8 cellular contexts compared by ENCODE assay signal in the genomic region with DNA sequence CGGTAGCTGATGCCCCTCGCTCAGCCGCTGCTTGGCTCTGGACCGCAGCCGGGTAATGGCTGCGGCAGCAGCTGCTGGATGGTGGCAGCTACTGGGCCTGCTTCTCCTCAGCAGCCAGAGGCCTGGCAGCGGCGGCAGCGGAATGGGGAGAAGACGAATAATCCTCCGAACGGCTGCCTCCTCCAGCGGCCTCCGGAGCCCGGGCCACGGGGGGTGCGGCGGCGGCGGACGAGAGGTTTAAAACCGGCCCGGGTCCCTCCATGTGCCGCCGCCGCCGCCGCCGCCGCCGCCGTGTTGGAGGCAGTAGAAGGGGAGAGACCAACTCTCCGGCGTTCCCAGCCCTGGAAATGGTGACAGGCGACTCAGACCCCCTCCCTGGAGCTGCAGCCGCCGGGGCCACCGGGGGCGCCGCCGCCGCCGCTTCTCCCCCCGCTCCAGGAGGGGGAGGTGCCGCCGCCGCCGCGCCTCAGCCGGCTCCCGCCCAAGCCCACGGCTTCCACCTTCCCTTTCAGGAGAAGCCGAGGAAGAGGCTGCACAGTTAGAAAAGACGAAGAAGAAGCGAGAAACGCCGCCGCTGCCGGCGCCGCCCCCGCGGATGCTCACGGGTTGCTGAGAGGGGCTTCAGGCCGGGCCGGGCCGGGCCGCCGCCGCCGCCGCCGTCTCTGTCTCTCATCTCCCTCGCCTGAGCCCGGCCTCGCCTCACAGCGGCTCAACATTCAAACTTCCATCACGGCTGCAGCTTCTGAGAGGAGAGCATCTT.
DNase-seq lines count a peak whose midpoint lies in the region; ATAC-seq and TF ChIP-seq lines count a peak whose summit lies in the region.

No MANE protein-coding gene starts in this region.

- no peak overlapping the region for H2BK12ac ChIP-seq in trophoblast cell (ENCODE audit: low read length)

- H3K4ac ChIP-seq in trophoblast cell (ENCODE audit: low read depth, low read length) = no peak overlapping the region

- H3K79me1 ChIP-seq in trophoblast cell (ENCODE audit: low read length) = no peaks in the 10 kb centered on the region

- peaks cover 75% of the 10 kb centered on the region for H3K27me3 ChIP-seq in A673 (replicated peaks; ENCODE audit: insufficient read depth, low read depth, low read length, poor library complexity)
- no peaks in the 10 kb centered on the region for H3K27me3 ChIP-seq in trophoblast cell (ENCODE audit: insufficient read depth, low read length)

- H3K4me3 ChIP-seq in A673 (ENCODE audit: low read depth, low read length, poor library complexity, severe bottlenecking) (peak overlapping the region; percentile 51), OCI-LY7 (ENCODE audit: low read depth, low read length, poor library complexity, severe bottlenecking) (no peak overlapping the region), trophoblast cell (ENCODE audit: low read depth, low read length) (peak overlapping the region; percentile 62)

- H4K12ac ChIP-seq in trophoblast cell (ENCODE audit: low read depth, low read length) = no peak overlapping the region

- no peak overlapping the region for H3K14ac ChIP-seq in trophoblast cell (ENCODE audit: low read length)

- no peak overlapping the region for H3K9ac ChIP-seq in trophoblast cell (ENCODE audit: low read length)

- H3K4me3 Mint-ChIP-seq in activated naive CD8-positive, alpha-beta T cell treated with anti-CD3 and anti-CD28 coated beads for 36 hours = peak overlapping the region; percentile 81

- no peak overlapping the region for H2BK5ac ChIP-seq in trophoblast cell (ENCODE audit: low read depth, low read length, poor library complexity)

- no peak overlapping the region for H4K91ac ChIP-seq in trophoblast cell (ENCODE audit: low read depth, low read length)

- CTCF ChIA-PET in A673 (lab: Charles Lee) (interaction anchor here (1.2 kb wide), 1 partner anchor 53 kb away, joined by 4 read pairs; no protein-coding TSS in a partner anchor), OCI-LY7 (lab: Charles Lee; ENCODE audit: unreplicated experiment) (no interaction called here)

- H4K8ac ChIP-seq in trophoblast cell (ENCODE audit: low read depth, low read length) = no peak overlapping the region

- no peak overlapping the region for H2AFZ ChIP-seq in OCI-LY7 (ENCODE audit: low read length)
- H2AFZ ChIP-seq in trophoblast cell (ENCODE audit: insufficient read depth, low read length, poor library complexity) = peak overlapping the region; percentile 87

- ATAC-seq in left cardiac atrium (peak; percentile 90 to 95), GM21423 (IDR thresholded peaks at IDR 0.05; ENCODE audit: unreplicated experiment) (no peak)

- H3K36me3 Mint-ChIP-seq in activated naive CD8-positive, alpha-beta T cell treated with anti-CD3 and anti-CD28 coated beads for 36 hours = no peaks in the 10 kb centered on the region

- peaks cover under 1% of the 10 kb centered on the region for H3K9me3 Mint-ChIP-seq in activated naive CD8-positive, alpha-beta T cell treated with anti-CD3 and anti-CD28 coated beads for 36 hours

- DNase-seq in A673 (ENCODE audit: low spot score) (peak; percentile 26), GM20000 (ENCODE audit: low spot score) (peak; percentile 44), OCI-LY7 (ENCODE audit: low spot score) (no peak), left cardiac atrium (peak; percentile 25), trophoblast cell (peak in 1 of 2 donors; percentile 31), RKO (ENCODE audit: low spot score) (no peak)
- DNase-seq in activated naive CD8-positive, alpha-beta T cell treated with anti-CD3 and anti-CD28 coated beads for 36 hours = peak; percentile 34

- peaks cover 9% of the 10 kb centered on the region for H3K4me1 Mint-ChIP-seq in activated naive CD8-positive, alpha-beta T cell treated with anti-CD3 and anti-CD28 coated beads for 36 hours

- no peaks in the 10 kb centered on the region for H3K9me2 ChIP-seq in OCI-LY7 (ENCODE audit: insufficient read depth, low read length)

- H2BK120ac ChIP-seq in trophoblast cell (ENCODE audit: insufficient read depth, low read length, poor library complexity) = peak overlapping the region; percentile 60

- H4K20me1 ChIP-seq in OCI-LY7 (ENCODE audit: insufficient read depth, low read length) = no peaks in the 10 kb centered on the region

- no peak overlapping the region for H3K23ac ChIP-seq in trophoblast cell (ENCODE audit: low read length)

- no peak overlapping the region for H3K27ac ChIP-seq in A673 (ENCODE audit: low read depth, low read length, poor library complexity, severe bottlenecking)
- H3K27ac ChIP-seq in OCI-LY7 (ENCODE audit: low read depth, low read length, poor library complexity, severe bottlenecking) = no peak overlapping the region
- no peak overlapping the region for H3K27ac ChIP-seq in trophoblast cell (ENCODE audit: low read depth, low read length)

- H3K27ac Mint-ChIP-seq in activated naive CD8-positive, alpha-beta T cell treated with anti-CD3 and anti-CD28 coated beads for 36 hours = no peak overlapping the region

- TF ChIP-seq CTCF in A673 (conservative IDR thresholded peaks at IDR 0.05; ENCODE audit: low read depth, low read length) (no peak), GM20000 (IDR thresholded peaks at IDR 0.05; ENCODE audit: extremely low read depth, missing control alignments) (no peak), OCI-LY7 (conservative IDR thresholded peaks at IDR 0.05; ENCODE audit: low read length) (no peak)

- H3K36me3 ChIP-seq in A673 (ENCODE audit: insufficient read depth, low read length, poor library complexity, severe bottlenecking) (no peaks in the 10 kb centered on the region), OCI-LY7 (ENCODE audit: insufficient read depth, low read length) (no peaks in the 10 kb centered on the region), trophoblast cell (ENCODE audit: control insufficient read depth in 1 of 2, insufficient read depth in 2 of 2, low read length in 2 of 2) (no peaks in the 10 kb centered on the region)

- POLR2A ChIA-PET in A673 (lab: Charles Lee; ENCODE audit: low non-redundant PET) = no interaction called here
- POLR2A ChIA-PET in OCI-LY7 (lab: Charles Lee) = interaction anchor here (1.1 kb wide), 1 partner anchor 13 kb away, joined by 3 read pairs; no protein-coding TSS in a partner anchor

- H3K79me2 ChIP-seq in OCI-LY7 (ENCODE audit: insufficient read depth, low read depth, low read length) (no peaks in the 10 kb centered on the region), trophoblast cell (ENCODE audit: control insufficient read depth, insufficient read depth, low read length, poor library complexity) (no peaks in the 10 kb centered on the region)

- WGBS in trophoblast cell (ENCODE audit: extremely low coverage, insufficient coverage, insufficient read length) = no CpG with 5 or more reads among the region's 78 CpGs

- no peak overlapping the region for H2AK5ac ChIP-seq in trophoblast cell (ENCODE audit: low read length)

- peaks cover 76% of the 10 kb centered on the region for H3K27me3 Mint-ChIP-seq in activated naive CD8-positive, alpha-beta T cell treated with anti-CD3 and anti-CD28 coated beads for 36 hours

- H3K18ac ChIP-seq in trophoblast cell (ENCODE audit: low read length) = no peak overlapping the region

- H3K4me2 ChIP-seq in OCI-LY7 (ENCODE audit: low read length) = peak overlapping the region; percentile 10; the same call in 1 of the 2 replicates
- peak overlapping the region; percentile 72 for H3K4me2 ChIP-seq in trophoblast cell (ENCODE audit: low read length)

- H3K4me1 ChIP-seq in A673 (ENCODE audit: insufficient read depth, low read length, poor library complexity, severe bottlenecking) (no peaks in the 10 kb centered on the region), OCI-LY7 (ENCODE audit: insufficient read depth, low read length, poor library complexity, severe bottlenecking) (no peaks in the 10 kb centered on the region), trophoblast cell (ENCODE audit: control insufficient read depth in 1 of 2, insufficient read depth in 2 of 2, low read length in 2 of 2) (no peaks in the 10 kb centered on the region)

- intact Hi-C loops in A673 (cut with micrococcal nuclease; ENCODE audit: unreplicated experiment) (no loop called here), OCI-LY7 (cut with micrococcal nuclease; ENCODE audit: unreplicated experiment) (no loop called here), left cardiac atrium (cut with DNase I) (no loop called here)

- no peaks in the 10 kb centered on the region for H3K9me3 ChIP-seq in A673 (ENCODE audit: low read depth, low read length, poor library complexity, severe bottlenecking)
- peaks cover 4% of the 10 kb centered on the region; the same call in 1 of the 2 replicates for H3K9me3 ChIP-seq in OCI-LY7 (ENCODE audit: low read length)
- no peaks in the 10 kb centered on the region for H3K9me3 ChIP-seq in trophoblast cell (ENCODE audit: insufficient read depth, low read depth, low read length)

- BruUV-seq in A673 (replicated peaks; lab: Mats Ljungman, UMichigan) (no TSS peak), OCI-LY7 (replicated peaks; lab: Mats Ljungman, UMichigan) (no TSS peak)

Comparison
In these comparisons a context has a peak if more than half of its experiments do, and no peak if none do; other contexts are left out.
1. DNase-seq: peak in A673 (single experiment), GM20000 (single experiment), activated naive CD8-positive, alpha-beta T cell treated with anti-CD3 and anti-CD28 coated beads for 36 hours (single experiment) and left cardiac atrium (single experiment); none in OCI-LY7 (single experiment) and RKO (single experiment).